ENCODE assay signal across 15 cellular contexts in genomic region chr5:115396079-115396478, GRCh38.
DNase-seq lines count a peak whose midpoint lies in the region; ATAC-seq and TF ChIP-seq lines count a peak whose summit lies in the region.
"Had no signal": no experiment of that assay in that cellular context is flagged by ENCODE, and none has a peak within 500 bp of the region (broad histone marks: within the 10 kb centered on the region; RNA-seq: fewer than 3 reads in every experiment).

No MANE protein-coding gene starts in this region.

- no peak overlapping the region for H3K4me3 ChIP-seq in IMR-90 (ENCODE audit: insufficient read depth, low read depth, low read length)
- H3K4me3 ChIP-seq in SK-N-SH (ENCODE audit: low read depth in 2 of 2, low read length in 1 of 2) = no peak overlapping the region
- no peak overlapping the region for H3K4me3 ChIP-seq in fibroblast of villous mesenchyme (ENCODE audit: low read depth, low read length)
- no peak overlapping the region for H3K4me3 ChIP-seq in smooth muscle cell

- no peak for TF ChIP-seq RAD21 in IMR-90 (IDR thresholded peaks at IDR 0.05; ENCODE audit: low read length)
- TF ChIP-seq RAD21 in SK-N-SH (IDR thresholded peaks at IDR 0.05; ENCODE audit: low read length) = no peak

- H2BK15ac ChIP-seq in IMR-90 (ENCODE audit: low read depth, low read length) = no peak overlapping the region

- H3K27ac ChIP-seq in IMR-90 (ENCODE audit: insufficient read depth, low read length) = no peak overlapping the region
- H3K27ac ChIP-seq in SK-N-SH (ENCODE audit: low read depth in 2 of 2, low read length in 1 of 2) = peak overlapping the region in 1 of 2 experiments; percentile 72; a peak in 1 of 4 replicates
- H3K27ac ChIP-seq in smooth muscle cell (ENCODE audit: low read depth) = peak overlapping the region; percentile 24
- H3K27ac ChIP-seq: HL-60 had no signal

- H4K8ac ChIP-seq in IMR-90 (ENCODE audit: low read depth in 2 of 2, low read length in 2 of 2) = peak overlapping the region in 1 of 2 experiments; percentile 12; a peak in 1 of 4 replicates

- H3K14ac ChIP-seq in IMR-90 (replicated peaks; ENCODE audit: low read depth, low read length) = no peak overlapping the region

- H2AFZ ChIP-seq in IMR-90 (replicated peaks; ENCODE audit: low read length, poor library complexity) (no peak overlapping the region), SK-N-SH (ENCODE audit: low read depth) (no peak overlapping the region), smooth muscle cell (ENCODE audit: low read depth) (no peak overlapping the region)

- H3K4me1 ChIP-seq in IMR-90 (ENCODE audit: control insufficient read depth, insufficient read depth, low read length) (no peaks in the 10 kb centered on the region; the same call in 1 of the 2 replicates), SK-N-SH (ENCODE audit: control insufficient read depth in 1 of 2, insufficient read depth in 2 of 2, low read depth in 1 of 2, low read length in 1 of 2) (no peaks in the 10 kb centered on the region), smooth muscle cell (ENCODE audit: low read depth) (no peaks in the 10 kb centered on the region)

- TF ChIP-seq EP300 in SK-N-SH (IDR thresholded peaks at IDR 0.05; ENCODE audit: borderline replicate concordance in 1 of 2, low read depth in 1 of 2, low read length in 1 of 2) = no peak

- no peaks in the 10 kb centered on the region for H3K79me1 ChIP-seq in IMR-90 (ENCODE audit: low read depth in 1 of 2, low read length in 2 of 2)

- H3K36me3 ChIP-seq in IMR-90 (ENCODE audit: control insufficient read depth, insufficient read depth, low read length) (no peaks in the 10 kb centered on the region), SK-N-SH (replicated peaks in 1 of 2; ENCODE audit: control insufficient read depth in 1 of 2, insufficient read depth in 2 of 2, low read length in 1 of 2) (no peaks in the 10 kb centered on the region), smooth muscle cell (ENCODE audit: low read depth) (no peaks in the 10 kb centered on the region)

- H2BK20ac ChIP-seq in IMR-90 (ENCODE audit: low read depth, low read length) = peak overlapping the region; percentile 49; the same call in 1 of the 2 replicates

- no peak for TF ChIP-seq POLR2A in IMR-90 (IDR thresholded peaks at IDR 0.05; ENCODE audit: low read depth, low read length)

- dilution Hi-C loops in IMR-90 (cut with HindIII; ENCODE audit: low sequenced_read_pairs, unreplicated experiment) = no loop called here

- H3K9me2 ChIP-seq in SK-N-SH = no peaks in the 10 kb centered on the region

- TF ChIP-seq CTCF in IMR-90 (conservative IDR thresholded peaks at IDR 0.05; ENCODE audit: low read depth, low read length) = no peak
- no peak for TF ChIP-seq CTCF in SK-N-SH (IDR thresholded peaks at IDR 0.05)
- TF ChIP-seq CTCF in fibroblast of villous mesenchyme (IDR thresholded peaks at IDR 0.05; ENCODE audit: insufficient read depth, low read depth, low read length) = no peak
- TF ChIP-seq CTCF in smooth muscle cell (IDR thresholded peaks at IDR 0.05; ENCODE audit: borderline replicate concordance, insufficient read depth, poor library complexity, severe bottlenecking) = no peak

- POLR2A ChIA-PET in IMR-90 (lab: Charles Lee; ENCODE audit: unreplicated experiment) (no interaction called here), SK-N-SH (lab: Yijun Ruan, JAX) (no interaction called here)

- no peak overlapping the region for H3K18ac ChIP-seq in IMR-90 (ENCODE audit: low read depth, low read length)

- H3K9me1 ChIP-seq in IMR-90 (ENCODE audit: insufficient read depth, low read length) = no peaks in the 10 kb centered on the region

- H4K20me1 ChIP-seq in IMR-90 (ENCODE audit: insufficient read depth, low read length) = no peaks in the 10 kb centered on the region
- H4K20me1 ChIP-seq in SK-N-SH (ENCODE audit: insufficient read depth) = no peaks in the 10 kb centered on the region
- no peaks in the 10 kb centered on the region for H4K20me1 ChIP-seq in smooth muscle cell (ENCODE audit: low read depth)

- H3K79me2 ChIP-seq in SK-N-SH (ENCODE audit: insufficient read depth) (no peaks in the 10 kb centered on the region), smooth muscle cell (ENCODE audit: low read depth) (no peaks in the 10 kb centered on the region)

- intact Hi-C loops in IMR-90 (cut with micrococcal nuclease) = no loop called here

- no peak overlapping the region for H2BK5ac ChIP-seq in IMR-90 (ENCODE audit: low read depth, low read length, poor library complexity, severe bottlenecking)

- H4K5ac ChIP-seq in IMR-90 (ENCODE audit: low read depth, low read length) = no peak overlapping the region

- peaks cover 24% of the 10 kb centered on the region for H3F3A ChIP-seq in SK-N-SH (replicated peaks; ENCODE audit: insufficient read depth)
- H3F3A ChIP-seq in smooth muscle cell (ENCODE audit: low read depth) = no peaks in the 10 kb centered on the region

- DNase-seq in IMR-90 (no peak), SK-N-SH (peak; percentile 24), fibroblast of villous mesenchyme (ENCODE audit: low read depth) (peak; percentile 85), smooth muscle cell (lab: John Stamatoyannopoulos, UW; ENCODE audit: unreplicated experiment) (no peak), superior temporal gyrus (ENCODE audit: extremely low spot score) (no peak)
- DNase-seq in activated effector memory CD4-positive, alpha-beta T cell treated with Interleukin-2 at 50 U/mL for 16 hours = no peak
- DNase-seq: C1 segment of cervical spinal cord; Calu3; CD4-positive, alpha-beta T cell; DMS153; DMS79 treated with DMSO at 0.1 percent for 48 hours; GDM1; HCEC 1CT had no signal

- no peak overlapping the region for H2AK5ac ChIP-seq in IMR-90 (ENCODE audit: low read depth, low read length)

- H2BK120ac ChIP-seq in IMR-90 (ENCODE audit: low read depth, low read length) = no peak overlapping the region

- no peak overlapping the region for H2AK9ac ChIP-seq in IMR-90 (replicated peaks; ENCODE audit: low read depth, low read length, poor library complexity)

- H3K4ac ChIP-seq in IMR-90 (ENCODE audit: low read depth, low read length) = no peak overlapping the region

- no peak overlapping the region for H3K56ac ChIP-seq in IMR-90 (ENCODE audit: extremely low read depth, insufficient read depth, low read length)

- H3K4me2 ChIP-seq in IMR-90 (ENCODE audit: low read depth, low read length) (no peak overlapping the region), SK-N-SH (no peak overlapping the region), smooth muscle cell (peak overlapping the region; percentile 6)

- H4K91ac ChIP-seq in IMR-90 (ENCODE audit: insufficient read depth, low read depth, low read length) = no peak overlapping the region

- CTCF ChIA-PET in IMR-90 (lab: Yijun Ruan, JAX) (no interaction called here), SK-N-SH (lab: Yijun Ruan, JAX) (no interaction called here)

- WGBS in IMR-90 (ENCODE audit: extremely low coverage in 2 of 2, insufficient read length in 1 of 2), 2 experiments = no CpG with 5 or more reads among the region's 2 CpGs
- WGBS in SK-N-SH (ENCODE audit: low lambda C conversion rate) = 45% methylated on average over 2 of the region's 2 CpGs
- WGBS in smooth muscle cell (ENCODE audit: low lambda C conversion rate) = 33% methylated on average over 2 of the region's 2 CpGs

- ATAC-seq in IMR-90 (ENCODE audit: low read depth) = no peak
- no peak for ATAC-seq in HG02885 (IDR thresholded peaks at IDR 0.05; ENCODE audit: poor library complexity, unreplicated experiment)

- H3K23ac ChIP-seq in IMR-90 (ENCODE audit: low read depth, low read length) = peak overlapping the region; percentile 52; the same call in 1 of the 2 replicates

- no peaks in the 10 kb centered on the region for H3K27me3 ChIP-seq in IMR-90 (ENCODE audit: control insufficient read depth, insufficient read depth, low read length)
- H3K27me3 ChIP-seq in SK-N-SH (ENCODE audit: insufficient read depth) = no peaks in the 10 kb centered on the region
- no peaks in the 10 kb centered on the region for H3K27me3 ChIP-seq in smooth muscle cell (ENCODE audit: low read depth)

- no TSS peak for BruUV-seq in IMR-90 (replicated peaks; lab: Mats Ljungman, UMichigan)

- H3K9me3 ChIP-seq in IMR-90 (ENCODE audit: control insufficient read depth, insufficient read depth, low read length) (no peaks in the 10 kb centered on the region), SK-N-SH (no peaks in the 10 kb centered on the region), smooth muscle cell (replicated peaks; ENCODE audit: low read depth) (no peaks in the 10 kb centered on the region)

- in situ Hi-C loops in IMR-90 (cut with MboI; ENCODE audit: low sequenced_read_pairs) = no loop called here

- no peak overlapping the region for H3K9ac ChIP-seq in IMR-90 (ENCODE audit: low read depth, low read length)
- H3K9ac ChIP-seq in SK-N-SH = no peak overlapping the region
- no peak overlapping the region for H3K9ac ChIP-seq in smooth muscle cell (ENCODE audit: low read depth)

TF ChIP-seq in IMR-90, 13 proteins besides CTCF, POLR2A, EP300 and RAD21 (continues in another document):
- TF ChIP-seq CHD1 (IDR thresholded peaks at IDR 0.05; ENCODE audit: low read depth, low read length) (no peak), MXI1 (IDR thresholded peaks at IDR 0.05; ENCODE audit: borderline replicate concordance, low read depth, low read length) (no peak), MAFK (IDR thresholded peaks at IDR 0.05; ENCODE audit: low read depth, low read length) (no peak), ELK1 (IDR thresholded peaks at IDR 0.05; ENCODE audit: borderline replicate concordance, low read depth, low read length) (no peak)

TF ChIP-seq in SK-N-SH, 30 proteins besides CTCF, POLR2A, EP300 and RAD21:
- TF ChIP-seq MAX (IDR thresholded peaks at IDR 0.05; ENCODE audit: low read depth) (no peak), GATA2 (CRISPR knock-in tag; IDR thresholded peaks at IDR 0.05) (peak; percentile 33; the same call in 1 of the 2 replicates), TCF12 (IDR thresholded peaks at IDR 0.05) (peak; percentile 17; the same call in 1 of the 2 replicates), MXI1 (IDR thresholded peaks at IDR 0.05; ENCODE audit: low read depth, low read length) (no peak), FOXM1 (IDR thresholded peaks at IDR 0.05; ENCODE audit: low read depth) (no peak)

Comparison
In these comparisons a context has a peak if more than half of its experiments do, and no peak if none do; other contexts are left out.
1. DNase-seq: peak in SK-N-SH (single experiment) and fibroblast of villous mesenchyme (single experiment); none in IMR-90 (single experiment), smooth muscle cell (single experiment), superior temporal gyrus (single experiment) and activated effector memory CD4-positive, alpha-beta T cell treated with Interleukin-2 at 50 U/mL for 16 hours (single experiment).